In genomic region chr10:14093735-14094484, GRCh38 we compare ENCODE assay signal across 8 cellular contexts.
A peak's percentile ranks its signal among the peaks of the same experiment; 100 is the strongest.
DNase-seq lines count a peak whose midpoint lies in the region; ATAC-seq and TF ChIP-seq lines count a peak whose summit lies in the region.

No MANE protein-coding gene starts in this region.

- H3K27ac ChIP-seq in aorta (ENCODE audit: low read depth in 1 of 2, low read length in 2 of 2): no peak overlapping the region

- H3K9me3 ChIP-seq in aorta (ENCODE audit: control insufficient read depth, low read length) (no peaks in the 10 kb centered on the region), mucosa of descending colon (no peaks in the 10 kb centered on the region)

- 47% methylated on average over 14 of the region's 14 CpGs for WGBS in aorta, 2 donors

- in situ Hi-C loops in ACHN (cut with HindIII; ENCODE audit: low pct_ligation_motif_present, low pct_unique_long_range_greater_than_20kb, low sequenced_read_pairs) (no loop called here), astrocyte of the cerebellum (cut with HindIII; ENCODE audit: low sequenced_read_pairs) (loop anchor here (5.0 kb wide), 1 partner anchor 307 kb away; no protein-coding TSS in a partner anchor)

- H3K4me3 ChIP-seq in H7 (ENCODE audit: insufficient read depth, low read depth, low read length) (no peak overlapping the region), astrocyte of the cerebellum (ENCODE audit: low read depth, low read length) (no peak overlapping the region), aorta (ENCODE audit: low read length in 2 of 2) (no peak overlapping the region), mucosa of descending colon (no peak overlapping the region)

- no peaks in the 10 kb centered on the region for H3K36me3 ChIP-seq in H7 (replicated peaks; ENCODE audit: control insufficient read depth, insufficient read depth, low read length)
- H3K36me3 ChIP-seq in aorta (ENCODE audit: control insufficient read depth in 1 of 2, insufficient read depth in 2 of 2, low read length in 1 of 2): no peaks in the 10 kb centered on the region
- H3K36me3 ChIP-seq in mucosa of descending colon (ENCODE audit: low read depth): no peaks in the 10 kb centered on the region

- TF ChIP-seq CTCF in astrocyte of the cerebellum (IDR thresholded peaks at IDR 0.05; ENCODE audit: low read depth, low read length, missing control alignments) (peak; percentile 62), mucosa of descending colon (IDR thresholded peaks at IDR 0.05) (no peak)

- H3K4me1 ChIP-seq in aorta (ENCODE audit: control insufficient read depth in 1 of 2, insufficient read depth in 2 of 2, low read length in 2 of 2) (no peaks in the 10 kb centered on the region), mucosa of descending colon (ENCODE audit: low read depth) (no peaks in the 10 kb centered on the region)

- H3K27me3 ChIP-seq in H7 (ENCODE audit: control insufficient read depth, insufficient read depth, low read length) (no peaks in the 10 kb centered on the region), aorta (ENCODE audit: control insufficient read depth in 1 of 2, insufficient read depth in 2 of 2, low read length in 1 of 2) (no peaks in the 10 kb centered on the region)

- peak; percentile 34 for DNase-seq in ACHN
- peak; percentile 19 for DNase-seq in H7
- DNase-seq in astrocyte of the cerebellum (ENCODE audit: low read depth): peak; percentile 33
- peak; percentile 49 for DNase-seq in iPS-NIHi7 (ENCODE audit: extremely low spot score)
- DNase-seq in aorta: no peak
- DNase-seq in mucosa of descending colon: no peak
- no peak for DNase-seq in SIG-M5 (lab: John Stamatoyannopoulos, UW)

- ATAC-seq in aorta (ENCODE audit: low FRiP score): no peak
- ATAC-seq in mucosa of descending colon: no peak
- no peak for ATAC-seq in HG02981 (IDR thresholded peaks at IDR 0.05; ENCODE audit: unreplicated experiment)

- intact Hi-C loops in aorta (cut with DNase I) (loop anchor here (5.0 to 10.0 kb wide), 3 partner anchors 307 to 429 kb away; no protein-coding TSS in a partner anchor), mucosa of descending colon (cut with DNase I, micrococcal nuclease) (loop anchor here in 1 of 2 donors (10.0 kb wide), 1 partner anchor 309 kb away; no protein-coding TSS in a partner anchor)

Comparison
In these comparisons a context has a peak if more than half of its experiments do, and no peak if none do; other contexts are left out.
1. DNase-seq: peak in ACHN (single experiment), H7 (single experiment), astrocyte of the cerebellum (single experiment) and iPS-NIHi7 (single experiment); none in aorta (0 of 2), mucosa of descending colon (0 of 3) and SIG-M5 (single experiment).